ENCODE assay signal across 11 cellular contexts in genomic region chr22:19554834-19555404, GRCh38. TPM values are rescaled to one million over a fixed set of nuclear protein-coding genes. Genes with fewer than 3 reads are reported as not detected.
A peak's percentile ranks its signal among the peaks of the same experiment; 100 is the strongest.
DNase-seq lines count a peak whose midpoint lies in the region; ATAC-seq, FAIRE-seq and TF ChIP-seq lines count a peak whose summit lies in the region.
"Had no signal": no experiment of that assay in that cellular context is flagged by ENCODE, and none has a peak within 500 bp of the region (broad histone marks: within the 10 kb centered on the region; RNA-seq: fewer than 3 reads in every experiment).

No MANE protein-coding gene starts in this region.

- no peak for FAIRE-seq in D721Med (lab: Jason Lieb, UNC)

- no peaks in the 10 kb centered on the region for H3K36me3 Mint-ChIP-seq in effector memory CD8-positive, alpha-beta T cell (ENCODE audit: insufficient read depth)

- no peak overlapping the region for H3K4me3 Mint-ChIP-seq in effector memory CD8-positive, alpha-beta T cell

- peaks cover 25 to 48% of the 10 kb centered on the region in 2 donors for H3K27me3 Mint-ChIP-seq in effector memory CD8-positive, alpha-beta T cell

- ATAC-seq in HG03039 (IDR thresholded peaks at IDR 0.05; ENCODE audit: unreplicated experiment), result no peak
- no peak for ATAC-seq in effector memory CD8-positive, alpha-beta T cell (replicated peaks)
- ATAC-seq in GM19328 (IDR thresholded peaks at IDR 0.05; ENCODE audit: unreplicated experiment), result no peak
- ATAC-seq: gastroesophageal sphincter had no signal

- TF ChIP-seq CTCF in D721Med (IDR thresholded peaks at IDR 0.05; ENCODE audit: insufficient read depth, missing control alignments), result no peak

- no peaks in the 10 kb centered on the region for H3K9me3 Mint-ChIP-seq in effector memory CD8-positive, alpha-beta T cell

- H3K4me1 Mint-ChIP-seq in effector memory CD8-positive, alpha-beta T cell (ENCODE audit: low read depth in 2 of 2), result no peaks in the 10 kb centered on the region

- no peak overlapping the region for H3K27ac Mint-ChIP-seq in effector memory CD8-positive, alpha-beta T cell
- H3K27ac Mint-ChIP-seq: activated T-helper 2 cell treated with anti-CD3 and anti-CD28 coated beads, Interferon-gamma antibody, Interleukin-2, Interleukin-4, amounts not matched to agents 10 μg/mL and 5 μg/mL and 100 μg/mL, durations not matched to agents 14 hours and 24 hours and 36 hours had no signal

- DNase-seq in AG08396 (ENCODE audit: low spot score) (peak; percentile 65), HT-29 (ENCODE audit: low spot score) (peak; percentile 28), astrocyte of the hippocampus (ENCODE audit: low read depth, low spot score) (peak; percentile 38), iris pigment epithelial cell (ENCODE audit: low read depth) (peak; percentile 49), D721Med (ENCODE audit: insufficient read length, low spot score) (no peak)
- DNase-seq in effector memory CD8-positive, alpha-beta T cell, result no peak
- DNase-seq: NCI-H187 had no signal

RNA-seq across cellular contexts. Expression of gene CLDN5, which starts 30.7 kb away (rescaled TPM):
- not detected in 2 replicates for total RNA-seq in HT-29 (2014; rRNA removed; shearing (Covaris generic))

Comparison
In these comparisons a context has a peak if more than half of its experiments do, and no peak if none do; other contexts are left out.
1. DNase-seq: peak in AG08396 (single experiment), HT-29 (single experiment), astrocyte of the hippocampus (single experiment) and iris pigment epithelial cell (single experiment); none in effector memory CD8-positive, alpha-beta T cell (0 of 3) and D721Med (single experiment).